In the genomic region with DNA sequence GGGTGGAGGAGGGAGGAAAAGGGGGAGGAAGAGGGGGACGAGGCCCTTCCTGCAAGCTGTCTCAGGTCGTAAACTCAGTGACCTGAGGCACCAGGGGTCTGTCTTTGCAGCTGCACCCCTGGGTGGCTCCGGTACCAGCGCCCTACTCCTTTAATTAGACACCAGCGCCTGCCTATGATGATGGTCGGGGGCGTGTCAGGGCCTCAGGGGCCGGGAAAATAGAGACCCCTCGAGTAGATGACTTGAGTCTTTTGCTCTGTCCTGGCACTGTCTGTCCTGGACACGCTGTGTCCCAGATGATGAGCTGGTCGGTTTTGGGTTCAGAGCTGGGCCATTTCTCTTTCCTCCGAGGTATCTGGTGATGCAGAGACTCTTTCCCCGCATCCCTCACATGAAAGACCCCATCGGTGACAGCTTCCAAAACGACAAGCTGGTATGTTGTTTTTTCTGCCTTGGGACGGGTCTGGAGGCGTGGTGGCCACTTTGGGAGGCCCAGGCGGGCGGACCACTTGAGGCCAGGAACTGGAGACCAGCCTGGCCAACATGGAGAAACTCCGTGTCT, we compare ENCODE assay signal across 14 cellular contexts. TPM values are rescaled to one million over a fixed set of nuclear protein-coding genes. Genes with fewer than 3 reads are reported as not detected.
A peak's percentile ranks its signal among the peaks of the same experiment; 100 is the strongest.
DNase-seq lines count a peak whose midpoint lies in the region; ATAC-seq, FAIRE-seq and TF ChIP-seq lines count a peak whose summit lies in the region.
"Had no signal": no experiment of that assay in that cellular context is flagged by ENCODE, and none has a peak within 500 bp of the region (broad histone marks: within the 10 kb centered on the region; RNA-seq: fewer than 3 reads in every experiment).

No MANE protein-coding gene starts in this region.

- TF ChIP-seq EP300 in H1 (IDR thresholded peaks at IDR 0.05; ENCODE audit: borderline replicate concordance in 1 of 2, low read depth in 2 of 2, low read length in 2 of 2), result no peak

- WGBS in H1 (ENCODE audit: extremely low coverage in 1 of 2, insufficient coverage in 1 of 2, insufficient read length in 1 of 2, insufficient replicate concordance in 2 of 2, low coverage in 1 of 2, low lambda C conversion rate in 2 of 2, missing lambda C conversion rate in 1 of 2), 2 experiments, result 81% methylated on average over 18 of the region's 20 CpGs; no CpG with 5 or more reads in 1 of the 2 experiments

- H3K27ac Mint-ChIP-seq in activated CD8-positive, alpha-beta T cell treated with anti-CD3 and anti-CD28 coated beads, Interleukin-2, amount 10 ng/mL, durations not matched to agents 7 days and 5 days, result no peak overlapping the region
- no peak overlapping the region for H3K27ac Mint-ChIP-seq in activated CD8-positive, alpha-beta T cell treated with anti-CD3 and anti-CD28 coated beads for 36 hours
- H3K27ac Mint-ChIP-seq in HFFc6, result 0 out of 2 replicates have a peak overlapping the region, but pooled peaks have one; percentile 21

- no peak overlapping the region for H3K56ac ChIP-seq in H1 (replicated peaks; ENCODE audit: insufficient read length, low read depth, low read length)

- H3K27me3 ChIP-seq in H1 (replicated peaks in 1 of 4; ENCODE audit: control insufficient read depth in 3 of 4, extremely low read depth in 1 of 4, insufficient read depth in 3 of 4, low read length in 3 of 4) (no peaks in the 10 kb centered on the region), gastrocnemius medialis (no peaks in the 10 kb centered on the region)
- H3K27me3 ChIP-seq: left lung had no signal

- no peaks in the 10 kb centered on the region for H3K23me2 ChIP-seq in H1 (ENCODE audit: low read depth, low read length)

- H2BK5ac ChIP-seq in H1 (ENCODE audit: low read depth, low read length), result no peak overlapping the region

- peaks cover 4 to 5% of the 10 kb centered on the region in 2 experiments for H4K20me1 ChIP-seq in H1 (replicated peaks in 1 of 2; ENCODE audit: control insufficient read depth in 1 of 2, insufficient read depth in 2 of 2, low read length in 2 of 2)

- no peak overlapping the region for H4K91ac ChIP-seq in H1 (replicated peaks; ENCODE audit: insufficient read length, low read length)

- CTCF ChIA-PET in activated CD8-positive, alpha-beta T cell treated with anti-CD3 and anti-CD28 coated beads, Interleukin-2, amount 10 ng/mL, durations not matched to agents 7 days and 5 days (lab: Charles Lee), result no interaction called here
- CTCF ChIA-PET in activated CD8-positive, alpha-beta T cell treated with anti-CD3 and anti-CD28 coated beads for 36 hours (lab: Charles Lee), result no interaction called here
- CTCF ChIA-PET in H1 (lab: Charles Lee; ENCODE audit: partially characterized antibody), result no interaction called here

- DNase-seq in activated CD8-positive, alpha-beta T cell treated with anti-CD3 and anti-CD28 coated beads, Interleukin-2, amount 10 ng/mL, durations not matched to agents 7 days and 5 days, result no peak
- DNase-seq in activated CD8-positive, alpha-beta T cell treated with anti-CD3 and anti-CD28 coated beads for 36 hours, result no peak
- DNase-seq in HFFc6, result no peak
- DNase-seq in H1 (ENCODE audit: low read depth in 1 of 2, low spot score in 2 of 2), result peak in 1 of 2 experiments; percentile 66
- peak in 1 of 2 donors; percentile 41 for DNase-seq in gastrocnemius medialis
- DNase-seq in DMS 273 (lab: John Stamatoyannopoulos, UW; ENCODE audit: unreplicated experiment), result no peak
- no peak for DNase-seq in OCI-M2 (lab: John Stamatoyannopoulos, UW; ENCODE audit: unreplicated experiment)
- no peak for DNase-seq in NCI-H345 (lab: John Stamatoyannopoulos, UW)
- DNase-seq: activated naive CD4-positive, alpha-beta T cell treated with anti-CD3 and anti-CD28 coated beads for 36 hours; GDM1; HCEC 1CT; NCI-H1105 had no signal

- H3K4me2 ChIP-seq in H1 (ENCODE audit: insufficient read depth in 1 of 2, low read depth in 2 of 2, low read length in 2 of 2), result no peak overlapping the region

- H3K23ac ChIP-seq in H1 (ENCODE audit: insufficient read length), result no peak overlapping the region

- in situ Hi-C loops in gastrocnemius medialis (cut with MboI; ENCODE audit: low sequenced_read_pairs in 4 of 4), result no loop called here

- no peaks in the 10 kb centered on the region for H3K79me2 ChIP-seq in H1 (ENCODE audit: control insufficient read depth in 1 of 2, insufficient read depth in 2 of 2, low read length in 2 of 2)

- H4K8ac ChIP-seq in H1 (ENCODE audit: extremely low read depth, insufficient read depth, low read length), result peak overlapping the region; percentile 25; the same call in 1 of the 2 replicates

- H3K36me3 ChIP-seq in H1 (ENCODE audit: control insufficient read depth in 2 of 4, insufficient read depth in 4 of 4, low read length in 3 of 4), result peaks cover 11 to 24% (median 14%) of the 10 kb centered on the region in 4 experiments; a peak in 7 of 8 replicates
- H3K36me3 ChIP-seq in gastrocnemius medialis, result peaks cover 0 to 19% of the 10 kb centered on the region in 2 donors

- H3K9me3 Mint-ChIP-seq in activated CD8-positive, alpha-beta T cell treated with anti-CD3 and anti-CD28 coated beads, Interleukin-2, amount 10 ng/mL, durations not matched to agents 7 days and 5 days (ENCODE audit: insufficient read depth), result no peaks in the 10 kb centered on the region
- H3K9me3 Mint-ChIP-seq in activated CD8-positive, alpha-beta T cell treated with anti-CD3 and anti-CD28 coated beads for 36 hours, result no peaks in the 10 kb centered on the region
- no peaks in the 10 kb centered on the region for H3K9me3 Mint-ChIP-seq in HFFc6
- H3K9me3 Mint-ChIP-seq: activated naive CD4-positive, alpha-beta T cell treated with anti-CD3 and anti-CD28 coated beads for 36 hours had no signal

- no peak overlapping the region for H2BK15ac ChIP-seq in H1 (ENCODE audit: low read length)

- no peak overlapping the region for H2BK20ac ChIP-seq in H1 (ENCODE audit: low read length)

- H3K9me3 ChIP-seq in H1 (ENCODE audit: insufficient read depth in 2 of 2, low read depth in 1 of 2, low read length in 1 of 2) (no peaks in the 10 kb centered on the region), gastrocnemius medialis (no peaks in the 10 kb centered on the region)
- H3K9me3 ChIP-seq: left lung had no signal

- no peaks in the 10 kb centered on the region for H3K79me1 ChIP-seq in H1 (ENCODE audit: low read depth, low read length)

- intact Hi-C loops in activated CD8-positive, alpha-beta T cell treated with anti-CD3 and anti-CD28 coated beads for 36 hours (cut with micrococcal nuclease), result no loop called here
- intact Hi-C loops in gastrocnemius medialis (cut with DNase I; ENCODE audit: low total_unique reads), result no loop called here

- TF ChIP-seq CTCF in activated CD8-positive, alpha-beta T cell treated with anti-CD3 and anti-CD28 coated beads for 36 hours (IDR thresholded peaks at IDR 0.05), result no peak
- TF ChIP-seq CTCF in HFFc6 (IDR thresholded peaks at IDR 0.05) (no peak), H1 (IDR thresholded peaks at IDR 0.05; ENCODE audit: control extremely low read depth in 1 of 3, insufficient read depth in 1 of 3, low read depth in 1 of 3, low read length in 3 of 3) (no peak), gastrocnemius medialis (IDR thresholded peaks at IDR 0.05 in 4 of 5, conservative IDR thresholded peaks at IDR 0.05 in 1 of 5) (no peak)

- H3K27me3 Mint-ChIP-seq in activated CD8-positive, alpha-beta T cell treated with anti-CD3 and anti-CD28 coated beads, Interleukin-2, amount 10 ng/mL, durations not matched to agents 7 days and 5 days (ENCODE audit: low read depth), result no peaks in the 10 kb centered on the region
- no peaks in the 10 kb centered on the region for H3K27me3 Mint-ChIP-seq in activated CD8-positive, alpha-beta T cell treated with anti-CD3 and anti-CD28 coated beads for 36 hours
- H3K27me3 Mint-ChIP-seq in HFFc6 (ENCODE audit: insufficient read depth), result peaks cover 26% of the 10 kb centered on the region

- no peak overlapping the region for H3K4me3 Mint-ChIP-seq in activated CD8-positive, alpha-beta T cell treated with anti-CD3 and anti-CD28 coated beads, Interleukin-2, amount 10 ng/mL, durations not matched to agents 7 days and 5 days
- H3K4me3 Mint-ChIP-seq in activated CD8-positive, alpha-beta T cell treated with anti-CD3 and anti-CD28 coated beads for 36 hours, result no peak overlapping the region
- H3K4me3 Mint-ChIP-seq in HFFc6, result no peak overlapping the region
- H3K4me3 Mint-ChIP-seq: activated naive CD4-positive, alpha-beta T cell treated with anti-CD3 and anti-CD28 coated beads for 36 hours had no signal

- no peak overlapping the region for H3K18ac ChIP-seq in H1 (ENCODE audit: extremely low read depth, low read length)

- H3K36me3 Mint-ChIP-seq in activated CD8-positive, alpha-beta T cell treated with anti-CD3 and anti-CD28 coated beads, Interleukin-2, amount 10 ng/mL, durations not matched to agents 7 days and 5 days (ENCODE audit: low read depth), result peaks cover 34% of the 10 kb centered on the region
- peaks cover 21% of the 10 kb centered on the region for H3K36me3 Mint-ChIP-seq in activated CD8-positive, alpha-beta T cell treated with anti-CD3 and anti-CD28 coated beads for 36 hours (ENCODE audit: low read depth)
- H3K36me3 Mint-ChIP-seq in HFFc6 (ENCODE audit: low read depth), result peaks cover 20% of the 10 kb centered on the region; the same call in 1 of the 2 replicates

- H3K4me1 Mint-ChIP-seq in activated CD8-positive, alpha-beta T cell treated with anti-CD3 and anti-CD28 coated beads, Interleukin-2, amount 10 ng/mL, durations not matched to agents 7 days and 5 days (ENCODE audit: low read depth), result peaks cover 3% of the 10 kb centered on the region
- H3K4me1 Mint-ChIP-seq in activated CD8-positive, alpha-beta T cell treated with anti-CD3 and anti-CD28 coated beads for 36 hours (ENCODE audit: low read depth), result no peaks in the 10 kb centered on the region
- H3K4me1 Mint-ChIP-seq in HFFc6 (ENCODE audit: low read depth), result peaks cover 9% of the 10 kb centered on the region; the same call in 1 of the 2 replicates

- H2BK12ac ChIP-seq in H1 (ENCODE audit: low read depth, low read length), result no peak overlapping the region

- H3K14ac ChIP-seq in H1 (ENCODE audit: insufficient read length), result no peak overlapping the region

- H3K4me3 ChIP-seq in H1 (ENCODE audit: extremely low read depth in 1 of 4, insufficient read depth in 2 of 4, low read depth in 3 of 4, low read length in 4 of 4), result no peak overlapping the region
- H3K4me3 ChIP-seq in gastrocnemius medialis, result no peak overlapping the region
- H3K4me3 ChIP-seq: left lung had no signal

- no peak overlapping the region for H4K5ac ChIP-seq in H1 (ENCODE audit: insufficient read length, low read depth, low read length)

- peak; percentile 29 for ATAC-seq in activated CD8-positive, alpha-beta T cell treated with anti-CD3 and anti-CD28 coated beads, Interleukin-2, amount 10 ng/mL, durations not matched to agents 7 days and 5 days
- no peak for ATAC-seq in activated CD8-positive, alpha-beta T cell treated with anti-CD3 and anti-CD28 coated beads for 36 hours
- peak; percentile 29 for ATAC-seq in gastrocnemius medialis
- ATAC-seq: left lung had no signal

- no peak for TF ChIP-seq RAD21 in H1 (IDR thresholded peaks at IDR 0.05 in 1 of 2, conservative IDR thresholded peaks at IDR 0.05 in 1 of 2; ENCODE audit: low read depth in 2 of 2, low read length in 2 of 2)

- H2AFZ ChIP-seq in H1 (ENCODE audit: low read length), result no peak overlapping the region

- no peak for FAIRE-seq in H1 (lab: Jason Lieb, UNC)
- FAIRE-seq: colon had no signal

- POLR2A ChIA-PET in activated CD8-positive, alpha-beta T cell treated with anti-CD3 and anti-CD28 coated beads, Interleukin-2, amount 10 ng/mL, durations not matched to agents 7 days and 5 days (lab: Charles Lee), result no interaction called here
- POLR2A ChIA-PET in activated CD8-positive, alpha-beta T cell treated with anti-CD3 and anti-CD28 coated beads for 36 hours (lab: Charles Lee), result no interaction called here
- POLR2A ChIA-PET in H1 (lab: Charles Lee; ENCODE audit: partially characterized antibody), result no interaction called here

- peak overlapping the region; percentile 20; the same call in 1 of the 2 replicates for H3K27ac ChIP-seq in H1 (ENCODE audit: low read depth, low read length)
- H3K27ac ChIP-seq in gastrocnemius medialis, result peak overlapping the region in 1 of 4 donors; percentile 44
- H3K27ac ChIP-seq: left lung had no signal

- H3K9ac ChIP-seq in H1 (replicated peaks in 1 of 4; ENCODE audit: extremely low read depth in 1 of 4, low read depth in 3 of 4, low read length in 3 of 4), result no peak overlapping the region

- H2AK5ac ChIP-seq in H1 (ENCODE audit: low read depth, low read length), result no peak overlapping the region

- TF ChIP-seq POLR2A in H1 (IDR thresholded peaks at IDR 0.05; ENCODE audit: control extremely low read depth in 1 of 2, low read depth in 2 of 2, low read length in 2 of 2), result peak in 1 of 2 experiments; percentile 67; a peak in 2 of 3 replicates
- TF ChIP-seq POLR2A in gastrocnemius medialis (IDR thresholded peaks at IDR 0.05), result no peak

- H3K4ac ChIP-seq in H1 (replicated peaks; ENCODE audit: insufficient read length, low read depth, low read length), result no peak overlapping the region

- peaks cover 0 to 3% (median 2%) of the 10 kb centered on the region in 4 experiments; a peak in 5 of 7 replicates for H3K4me1 ChIP-seq in H1 (replicated peaks in 1 of 4; ENCODE audit: control insufficient read depth in 3 of 4, insufficient read depth in 4 of 4, low read length in 3 of 4)
- no peaks in the 10 kb centered on the region for H3K4me1 ChIP-seq in gastrocnemius medialis

- H2BK120ac ChIP-seq in H1 (replicated peaks; ENCODE audit: low read depth, low read length), result no peak overlapping the region

RNA-seq across cellular contexts. Expression of gene SLC25A6, which starts 11.2 kb away (rescaled TPM):
- 100 to 1,000 TPM; 273 to 293 TPM for total RNA-seq in activated CD8-positive, alpha-beta T cell treated with anti-CD3 and anti-CD28 coated beads, Interleukin-2, amount 10 ng/mL, durations not matched to agents 7 days and 5 days
- total RNA-seq in activated CD8-positive, alpha-beta T cell treated with anti-CD3 and anti-CD28 coated beads for 36 hours, result 100 to 1,000 TPM; 460 to 476 TPM
- total RNA-seq in HFFc6 (2021; fragmentation: NEBNext Ultra II Directional; extraction: Animal tissue kit (Norgen Biotek cat#: 25700)), result 100 to 1,000 TPM; 295 to 345 (median 320) TPM
- 487 and 514 TPM in 2 replicates for total RNA-seq in H1 (2021; fragmentation: NEBNext Ultra II Directional; extraction: Animal tissue kit (Norgen Biotek cat#: 25700))
- 1,220 and 1,529 TPM in 2 replicates for polyA plus RNA-seq in H1 (2011; rRNA removed)
- 1,117 TPM for polyA plus RNA-seq in H1 (2011; cell fraction: cytosol; rRNA removed)
- 686 TPM for polyA plus RNA-seq in H1 (2011; cell fraction: nucleus; rRNA removed)
- polyA plus RNA-seq in H1 (2012, experiment 1 of 2), result 559 to 826 TPM (median 767 TPM) in 4 replicates
- 674 TPM for polyA plus RNA-seq in H1 (2012, experiment 2 of 2)
- 424 TPM for polyA plus RNA-seq in H1 (2013, experiment 1 of 2)
- polyA plus RNA-seq in H1 (2013, experiment 2 of 2), result 418 TPM
- polyA minus RNA-seq in H1 (2011; rRNA and poly(A)+ RNA removed), result 356 and 371 TPM in 2 replicates
- 639 TPM for polyA minus RNA-seq in H1 (2011; cell fraction: cytosol; rRNA and poly(A)+ RNA removed)
- polyA minus RNA-seq in H1 (2011; cell fraction: nucleus; rRNA and poly(A)+ RNA removed), result 472 TPM
- 10 to 100 TPM; 60.0 to 69.9 (median 65.1) TPM for total RNA-seq in gastrocnemius medialis

RNA-seq across cellular contexts. Expression of gene IL3RA, which starts 44.2 kb away (rescaled TPM):
- under 1 TPM; 0.60 to 0.61 TPM for total RNA-seq in activated CD8-positive, alpha-beta T cell treated with anti-CD3 and anti-CD28 coated beads, Interleukin-2, amount 10 ng/mL, durations not matched to agents 7 days and 5 days
- not detected for total RNA-seq in activated CD8-positive, alpha-beta T cell treated with anti-CD3 and anti-CD28 coated beads for 36 hours
- under 1 TPM in 2 of 6 experiments, not detected in 4; 0.09 to 0.13 TPM for total RNA-seq in HFFc6 (2021; fragmentation: NEBNext Ultra II Directional; extraction: Animal tissue kit (Norgen Biotek cat#: 25700))
- not detected in 2 replicates for total RNA-seq in H1 (2021; fragmentation: NEBNext Ultra II Directional; extraction: Animal tissue kit (Norgen Biotek cat#: 25700))
- polyA plus RNA-seq in H1 (2011; rRNA removed), result 0.11 and 0.19 TPM in 2 replicates
- polyA plus RNA-seq in H1 (2011; cell fraction: cytosol; rRNA removed), result not detected
- 0.09 TPM for polyA plus RNA-seq in H1 (2011; cell fraction: nucleus; rRNA removed)
- 0.87 to 1.4 TPM (median 1.1 TPM) in 4 replicates for polyA plus RNA-seq in H1 (2012, experiment 1 of 2)
- not detected for polyA plus RNA-seq in H1 (2012, experiment 2 of 2)
- 0.08 TPM for polyA plus RNA-seq in H1 (2013, experiment 1 of 2)
- polyA plus RNA-seq in H1 (2013, experiment 2 of 2), result 0.07 TPM
- not detected in 2 replicates for polyA minus RNA-seq in H1 (2011; rRNA and poly(A)+ RNA removed)
- not detected for polyA minus RNA-seq in H1 (2011; cell fraction: cytosol; rRNA and poly(A)+ RNA removed)
- polyA minus RNA-seq in H1 (2011; cell fraction: nucleus; rRNA and poly(A)+ RNA removed), result not detected
- 1 to 10 TPM; 2.8 to 8.0 (median 5.6) TPM for total RNA-seq in gastrocnemius medialis
- total RNA-seq: activated naive CD4-positive, alpha-beta T cell treated with anti-CD3 and anti-CD28 coated beads for 36 hours had no signal
